In the genomic region with DNA sequence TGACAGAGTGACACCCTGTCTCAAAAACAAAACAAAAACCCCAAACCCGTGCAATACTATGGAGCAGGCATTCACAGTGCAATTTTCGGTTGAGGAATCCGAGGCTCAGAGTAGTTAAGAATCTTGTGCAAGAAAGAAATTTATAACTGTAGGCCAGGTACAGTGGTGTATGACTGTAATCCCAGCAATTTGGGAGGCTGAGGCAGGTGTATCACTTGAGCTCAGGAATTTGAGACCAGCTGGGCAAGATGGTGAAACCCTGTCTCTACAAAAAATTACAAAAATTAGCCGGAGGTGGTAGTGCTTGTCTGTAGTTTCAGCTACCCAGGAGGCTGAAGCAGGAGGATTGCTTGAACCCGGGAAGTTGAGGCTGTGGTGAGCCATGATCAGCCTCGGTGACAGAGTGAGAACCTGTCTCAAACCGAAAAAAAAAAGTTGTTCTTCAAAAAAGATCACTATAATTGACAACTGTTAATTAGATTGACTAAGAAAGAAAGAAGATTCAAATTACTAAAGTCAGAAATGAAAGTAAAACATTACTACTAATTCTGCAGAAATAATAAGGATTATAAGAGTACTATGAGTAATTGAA, we compare ENCODE assay signal across 1 cellular context.
A peak's percentile ranks its signal among the peaks of the same experiment; 100 is the strongest.
TF ChIP-seq lines count a peak whose summit lies in the region.

No MANE protein-coding gene starts in this region.

TF ChIP-seq in GM12878, 131 proteins besides CTCF, POLR2A, EP300 and RAD21 (continued from another document and continues in another):
- TF ChIP-seq, protein P1, sequence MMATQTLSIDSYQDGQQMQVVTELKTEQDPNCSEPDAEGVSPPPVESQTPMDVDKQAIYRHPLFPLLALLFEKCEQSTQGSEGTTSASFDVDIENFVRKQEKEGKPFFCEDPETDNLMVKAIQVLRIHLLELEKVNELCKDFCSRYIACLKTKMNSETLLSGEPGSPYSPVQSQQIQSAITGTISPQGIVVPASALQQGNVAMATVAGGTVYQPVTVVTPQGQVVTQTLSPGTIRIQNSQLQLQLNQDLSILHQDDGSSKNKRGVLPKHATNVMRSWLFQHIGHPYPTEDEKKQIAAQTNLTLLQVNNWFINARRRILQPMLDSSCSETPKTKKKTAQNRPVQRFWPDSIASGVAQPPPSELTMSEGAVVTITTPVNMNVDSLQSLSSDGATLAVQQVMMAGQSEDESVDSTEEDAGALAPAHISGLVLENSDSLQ (IDR thresholded peaks at IDR 0.05): peak; percentile 77
- TF ChIP-seq ZNF274 (IDR thresholded peaks at IDR 0.05; ENCODE audit: insufficient read depth, insufficient read length) (no peak), ATF3 (IDR thresholded peaks at IDR 0.05; ENCODE audit: borderline replicate concordance, extremely low read depth, low read depth, low read length) (no peak), FOXK2 (IDR thresholded peaks at IDR 0.05) (no peak), CHD4 (IDR thresholded peaks at IDR 0.05) (no peak), WRNIP1 (IDR thresholded peaks at IDR 0.05; ENCODE audit: borderline replicate concordance, low read depth, low read length) (no peak), DPF2 (IDR thresholded peaks at IDR 0.05) (peak; percentile 63; the same call in 1 of the 2 replicates), ATF7 (IDR thresholded peaks at IDR 0.05; ENCODE audit: low read depth) (peak; percentile 46), RCOR1 (conservative IDR thresholded peaks at IDR 0.05; ENCODE audit: low read depth, low read length) (no peak), GABPA (IDR thresholded peaks at IDR 0.05; ENCODE audit: low read depth) (no peak), RBBP5 (conservative IDR thresholded peaks at IDR 0.05) (no peak), MAX (IDR thresholded peaks at IDR 0.05; ENCODE audit: low read depth, low read length) (no peak), SMAD5 (IDR thresholded peaks at IDR 0.05; ENCODE audit: low read depth) (no peak), RFX5 (IDR thresholded peaks at IDR 0.05; ENCODE audit: low read depth, low read length) (no peak), FOXM1 (IDR thresholded peaks at IDR 0.05; ENCODE audit: low read depth, low read length) (no peak), SMC3 (IDR thresholded peaks at IDR 0.05; ENCODE audit: borderline replicate concordance, low read length) (no peak), BRCA1 (IDR thresholded peaks at IDR 0.05; ENCODE audit: low read depth, low read length) (no peak), JUNB (IDR thresholded peaks at IDR 0.05) (peak; percentile 31; the same call in 1 of the 2 replicates), ETV6 (conservative IDR thresholded peaks at IDR 0.05 in 1 of 2, IDR thresholded peaks at IDR 0.05 in 1 of 2; ENCODE audit: borderline replicate concordance in 1 of 2, low read depth in 1 of 2) (no peak), HDGF (IDR thresholded peaks at IDR 0.05) (no peak), BMI1 (IDR thresholded peaks at IDR 0.05; ENCODE audit: borderline replicate concordance) (no peak), KLF5 (IDR thresholded peaks at IDR 0.05; ENCODE audit: partially characterized antibody) (no peak), MXI1 (IDR thresholded peaks at IDR 0.05; ENCODE audit: low read depth, low read length) (no peak), RB1 (IDR thresholded peaks at IDR 0.05; ENCODE audit: borderline replicate concordance) (no peak), CEBPB (IDR thresholded peaks at IDR 0.05; ENCODE audit: borderline replicate concordance in 1 of 2, low read depth in 2 of 2, low read length in 2 of 2) (no peak), PAX5 (IDR thresholded peaks at IDR 0.05; ENCODE audit: borderline replicate concordance, low read depth, low read length) (no peak), SIX5 (IDR thresholded peaks at IDR 0.05; ENCODE audit: low read depth, low read length, severe bottlenecking) (no peak), MTA2 (IDR thresholded peaks at IDR 0.05; ENCODE audit: low read depth) (peak; percentile 95), KDM1A (IDR thresholded peaks at IDR 0.05; ENCODE audit: borderline replicate concordance) (no peak), ZNF384 (IDR thresholded peaks at IDR 0.05; ENCODE audit: borderline replicate concordance, low read depth, low read length) (peak; percentile 44; the same call in 1 of the 2 replicates), ESRRA (IDR thresholded peaks at IDR 0.05; ENCODE audit: low read length) (no peak), IRF3 (IDR thresholded peaks at IDR 0.05) (no peak), NR2F1 (conservative IDR thresholded peaks at IDR 0.05) (peak; percentile 47; the same call in 1 of the 2 replicates), FOS (IDR thresholded peaks at IDR 0.05; ENCODE audit: borderline replicate concordance, extremely low read depth, insufficient read length) (no peak), E2F4 (IDR thresholded peaks at IDR 0.05; ENCODE audit: low read depth, low read length) (no peak), NBN (IDR thresholded peaks at IDR 0.05) (peak; percentile 55; the same call in 1 of the 2 replicates), NR2C2 (IDR thresholded peaks at IDR 0.05; ENCODE audit: borderline replicate concordance, control insufficient read depth, insufficient read length, low read depth) (no peak), IKZF2 (IDR thresholded peaks at IDR 0.05) (peak; percentile 56 to 60; a peak in 2 of 4 replicates), MYC (IDR thresholded peaks at IDR 0.05; ENCODE audit: insufficient read depth, insufficient read length, insufficient replicate concordance, low read length, severe bottlenecking) (no peak), JUND (IDR thresholded peaks at IDR 0.05; ENCODE audit: low read depth, low read length) (no peak), ZBTB33 (IDR thresholded peaks at IDR 0.05) (no peak), SPI1 (IDR thresholded peaks at IDR 0.05; ENCODE audit: borderline replicate concordance, insufficient read depth, low read depth, low read length) (no peak), CHD1 (IDR thresholded peaks at IDR 0.05; ENCODE audit: low read depth, low read length) (no peak), SMARCA5 (IDR thresholded peaks at IDR 0.05) (peak; percentile 85; the same call in 1 of the 2 replicates)
- TF ChIP-seq, protein P2, sequence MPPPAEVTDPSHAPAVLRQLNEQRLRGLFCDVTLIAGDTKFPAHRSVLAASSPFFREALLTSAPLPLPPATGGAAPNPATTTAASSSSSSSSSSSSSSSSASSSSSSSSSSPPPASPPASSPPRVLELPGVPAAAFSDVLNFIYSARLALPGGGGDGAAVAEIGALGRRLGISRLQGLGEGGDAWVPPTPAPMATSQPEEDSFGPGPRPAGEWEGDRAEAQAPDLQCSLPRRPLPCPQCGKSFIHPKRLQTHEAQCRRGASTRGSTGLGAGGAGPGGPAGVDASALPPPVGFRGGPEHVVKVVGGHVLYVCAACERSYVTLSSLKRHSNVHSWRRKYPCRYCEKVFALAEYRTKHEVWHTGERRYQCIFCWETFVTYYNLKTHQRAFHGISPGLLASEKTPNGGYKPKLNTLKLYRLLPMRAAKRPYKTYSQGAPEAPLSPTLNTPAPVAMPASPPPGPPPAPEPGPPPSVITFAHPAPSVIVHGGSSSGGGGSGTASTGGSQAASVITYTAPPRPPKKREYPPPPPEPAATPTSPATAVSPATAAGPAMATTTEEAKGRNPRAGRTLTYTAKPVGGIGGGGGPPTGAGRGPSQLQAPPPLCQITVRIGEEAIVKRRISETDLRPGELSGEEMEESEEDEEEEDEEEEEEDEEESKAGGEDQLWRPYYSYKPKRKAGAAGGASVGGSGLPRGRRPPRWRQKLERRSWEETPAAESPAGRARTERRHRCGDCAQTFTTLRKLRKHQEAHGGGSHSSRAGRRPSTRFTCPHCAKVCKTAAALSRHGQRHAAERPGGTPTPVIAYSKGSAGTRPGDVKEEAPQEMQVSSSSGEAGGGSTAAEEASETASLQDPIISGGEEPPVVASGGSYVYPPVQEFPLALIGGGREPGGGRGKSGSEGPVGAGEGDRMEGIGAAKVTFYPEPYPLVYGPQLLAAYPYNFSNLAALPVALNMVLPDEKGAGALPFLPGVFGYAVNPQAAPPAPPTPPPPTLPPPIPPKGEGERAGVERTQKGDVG (CRISPR knock-in tag; IDR thresholded peaks at IDR 0.05): no peak
- TF ChIP-seq, protein P3, sequence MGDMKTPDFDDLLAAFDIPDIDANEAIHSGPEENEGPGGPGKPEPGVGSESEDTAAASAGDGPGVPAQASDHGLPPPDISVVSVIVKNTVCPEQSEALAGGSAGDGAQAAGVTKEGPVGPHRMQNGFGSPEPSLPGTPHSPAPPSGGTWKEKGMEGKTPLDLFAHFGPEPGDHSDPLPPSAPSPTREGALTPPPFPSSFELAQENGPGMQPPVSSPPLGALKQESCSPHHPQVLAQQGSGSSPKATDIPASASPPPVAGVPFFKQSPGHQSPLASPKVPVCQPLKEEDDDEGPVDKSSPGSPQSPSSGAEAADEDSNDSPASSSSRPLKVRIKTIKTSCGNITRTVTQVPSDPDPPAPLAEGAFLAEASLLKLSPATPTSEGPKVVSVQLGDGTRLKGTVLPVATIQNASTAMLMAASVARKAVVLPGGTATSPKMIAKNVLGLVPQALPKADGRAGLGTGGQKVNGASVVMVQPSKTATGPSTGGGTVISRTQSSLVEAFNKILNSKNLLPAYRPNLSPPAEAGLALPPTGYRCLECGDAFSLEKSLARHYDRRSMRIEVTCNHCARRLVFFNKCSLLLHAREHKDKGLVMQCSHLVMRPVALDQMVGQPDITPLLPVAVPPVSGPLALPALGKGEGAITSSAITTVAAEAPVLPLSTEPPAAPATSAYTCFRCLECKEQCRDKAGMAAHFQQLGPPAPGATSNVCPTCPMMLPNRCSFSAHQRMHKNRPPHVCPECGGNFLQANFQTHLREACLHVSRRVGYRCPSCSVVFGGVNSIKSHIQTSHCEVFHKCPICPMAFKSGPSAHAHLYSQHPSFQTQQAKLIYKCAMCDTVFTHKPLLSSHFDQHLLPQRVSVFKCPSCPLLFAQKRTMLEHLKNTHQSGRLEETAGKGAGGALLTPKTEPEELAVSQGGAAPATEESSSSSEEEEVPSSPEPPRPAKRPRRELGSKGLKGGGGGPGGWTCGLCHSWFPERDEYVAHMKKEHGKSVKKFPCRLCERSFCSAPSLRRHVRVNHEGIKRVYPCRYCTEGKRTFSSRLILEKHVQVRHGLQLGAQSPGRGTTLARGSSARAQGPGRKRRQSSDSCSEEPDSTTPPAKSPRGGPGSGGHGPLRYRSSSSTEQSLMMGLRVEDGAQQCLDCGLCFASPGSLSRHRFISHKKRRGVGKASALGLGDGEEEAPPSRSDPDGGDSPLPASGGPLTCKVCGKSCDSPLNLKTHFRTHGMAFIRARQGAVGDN (IDR thresholded peaks at IDR 0.05): no peak
- TF ChIP-seq, protein P4, sequence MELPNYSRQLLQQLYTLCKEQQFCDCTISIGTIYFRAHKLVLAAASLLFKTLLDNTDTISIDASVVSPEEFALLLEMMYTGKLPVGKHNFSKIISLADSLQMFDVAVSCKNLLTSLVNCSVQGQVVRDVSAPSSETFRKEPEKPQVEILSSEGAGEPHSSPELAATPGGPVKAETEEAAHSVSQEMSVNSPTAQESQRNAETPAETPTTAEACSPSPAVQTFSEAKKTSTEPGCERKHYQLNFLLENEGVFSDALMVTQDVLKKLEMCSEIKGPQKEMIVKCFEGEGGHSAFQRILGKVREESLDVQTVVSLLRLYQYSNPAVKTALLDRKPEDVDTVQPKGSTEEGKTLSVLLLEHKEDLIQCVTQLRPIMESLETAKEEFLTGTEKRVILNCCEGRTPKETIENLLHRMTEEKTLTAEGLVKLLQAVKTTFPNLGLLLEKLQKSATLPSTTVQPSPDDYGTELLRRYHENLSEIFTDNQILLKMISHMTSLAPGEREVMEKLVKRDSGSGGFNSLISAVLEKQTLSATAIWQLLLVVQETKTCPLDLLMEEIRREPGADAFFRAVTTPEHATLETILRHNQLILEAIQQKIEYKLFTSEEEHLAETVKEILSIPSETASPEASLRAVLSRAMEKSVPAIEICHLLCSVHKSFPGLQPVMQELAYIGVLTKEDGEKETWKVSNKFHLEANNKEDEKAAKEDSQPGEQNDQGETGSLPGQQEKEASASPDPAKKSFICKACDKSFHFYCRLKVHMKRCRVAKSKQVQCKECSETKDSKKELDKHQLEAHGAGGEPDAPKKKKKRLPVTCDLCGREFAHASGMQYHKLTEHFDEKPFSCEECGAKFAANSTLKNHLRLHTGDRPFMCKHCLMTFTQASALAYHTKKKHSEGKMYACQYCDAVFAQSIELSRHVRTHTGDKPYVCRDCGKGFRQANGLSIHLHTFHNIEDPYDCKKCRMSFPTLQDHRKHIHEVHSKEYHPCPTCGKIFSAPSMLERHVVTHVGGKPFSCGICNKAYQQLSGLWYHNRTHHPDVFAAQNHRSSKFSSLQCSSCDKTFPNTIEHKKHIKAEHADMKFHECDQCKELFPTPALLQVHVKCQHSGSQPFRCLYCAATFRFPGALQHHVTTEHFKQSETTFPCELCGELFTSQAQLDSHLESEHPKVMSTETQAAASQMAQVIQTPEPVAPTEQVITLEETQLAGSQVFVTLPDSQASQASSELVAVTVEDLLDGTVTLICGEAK (IDR thresholded peaks at IDR 0.05; ENCODE audit: borderline replicate concordance): no peak
